In the genomic region with DNA sequence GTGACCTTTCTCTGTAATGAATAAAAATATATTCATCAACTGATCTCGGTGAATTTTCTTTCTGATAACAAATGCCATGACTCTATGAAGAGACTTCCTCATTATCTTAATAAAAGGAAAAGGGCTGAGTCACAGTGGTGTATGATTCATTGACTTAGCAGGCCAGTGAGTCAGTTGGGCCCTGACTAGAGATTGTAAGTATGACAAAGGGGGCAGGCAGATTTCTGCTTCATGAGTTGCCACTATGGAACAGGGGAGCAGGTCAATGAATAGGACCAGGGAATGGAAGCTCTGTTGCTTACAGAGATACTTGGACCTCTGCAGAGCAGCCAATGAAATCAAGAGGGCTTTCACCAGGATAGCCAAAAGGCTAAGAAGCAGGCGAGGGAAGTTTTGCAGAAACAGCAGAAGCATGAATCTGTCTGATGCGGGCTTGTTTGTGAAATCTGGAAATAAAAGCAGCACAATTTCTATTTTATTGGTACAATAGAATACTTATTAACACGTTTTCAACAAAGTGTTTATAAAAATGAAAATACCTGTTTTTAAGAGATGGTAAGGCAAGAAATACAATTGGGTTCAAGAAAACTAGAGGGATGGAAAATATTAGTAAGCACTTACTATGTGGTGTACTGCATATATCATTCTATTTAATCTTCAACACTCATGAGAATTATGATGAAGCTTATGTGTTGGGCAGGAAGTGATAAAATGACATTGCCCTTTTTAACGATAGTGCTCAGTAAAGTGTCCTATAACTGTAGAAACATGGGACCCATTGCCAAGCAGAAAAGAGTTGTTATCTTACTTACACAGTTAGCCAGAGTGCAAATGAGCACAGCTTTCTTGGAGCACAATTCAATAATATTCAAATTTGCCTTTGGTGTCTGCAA, we compare ENCODE assay signal across 8 cellular contexts.
A peak's percentile ranks its signal among the peaks of the same experiment; 100 is the strongest.
DNase-seq lines count a peak whose midpoint lies in the region; ATAC-seq and TF ChIP-seq lines count a peak whose summit lies in the region.

No MANE protein-coding gene starts in this region.

- H3K4me3 Mint-ChIP-seq in stimulated activated effector memory CD8-positive, alpha-beta T cell treated with anti-CD3 and anti-CD28 coated beads, Interleukin-12 subunit alpha, Interleukin-12 subunit beta, amount 100 ng/mL, for 72 hours, result no peak overlapping the region

- peaks cover 6% of the 10 kb centered on the region for H3K4me1 Mint-ChIP-seq in stimulated activated effector memory CD8-positive, alpha-beta T cell treated with anti-CD3 and anti-CD28 coated beads, Interleukin-12 subunit alpha, Interleukin-12 subunit beta, amount 100 ng/mL, for 72 hours

- peak overlapping the region; percentile 11 for H3K27ac Mint-ChIP-seq in stimulated activated effector memory CD8-positive, alpha-beta T cell treated with anti-CD3 and anti-CD28 coated beads, Interleukin-12 subunit alpha, Interleukin-12 subunit beta, amount 100 ng/mL, for 72 hours

- H3K27me3 ChIP-seq in left ventricle myocardium inferior (ENCODE audit: low read depth), result peaks cover 18% of the 10 kb centered on the region
- H3K27me3 ChIP-seq in foreskin keratinocyte, result no peaks in the 10 kb centered on the region

- no peaks in the 10 kb centered on the region for H3K9me3 ChIP-seq in left ventricle myocardium inferior (replicated peaks)

- H3K27ac ChIP-seq in left ventricle myocardium inferior (replicated peaks), result no peak overlapping the region
- H3K27ac ChIP-seq in foreskin keratinocyte, result no peak overlapping the region

- no peaks in the 10 kb centered on the region for H3K4me1 ChIP-seq in left ventricle myocardium inferior
- H3K4me1 ChIP-seq in foreskin keratinocyte, result peaks cover 13% of the 10 kb centered on the region

- H3K4me3 ChIP-seq in left ventricle myocardium inferior, result no peak overlapping the region

- H3K36me3 Mint-ChIP-seq in stimulated activated effector memory CD8-positive, alpha-beta T cell treated with anti-CD3 and anti-CD28 coated beads, Interleukin-12 subunit alpha, Interleukin-12 subunit beta, amount 100 ng/mL, for 72 hours, result no peaks in the 10 kb centered on the region

- in situ Hi-C loops in SK-MEL-5 (cut with HindIII; ENCODE audit: low pct_unique_long_range_greater_than_20kb, low sequenced_read_pairs), result no loop called here

- no peak for TF ChIP-seq CTCF in left ventricle myocardium inferior (IDR thresholded peaks at IDR 0.05; ENCODE audit: borderline replicate concordance)
- no peak for TF ChIP-seq CTCF in foreskin keratinocyte (conservative IDR thresholded peaks at IDR 0.05)

- H3K36me3 ChIP-seq in left ventricle myocardium inferior, result no peaks in the 10 kb centered on the region

- H3K9me3 Mint-ChIP-seq in stimulated activated effector memory CD8-positive, alpha-beta T cell treated with anti-CD3 and anti-CD28 coated beads, Interleukin-12 subunit alpha, Interleukin-12 subunit beta, amount 100 ng/mL, for 72 hours, result no peaks in the 10 kb centered on the region

- peak; percentile 23 for DNase-seq in left cardiac atrium
- DNase-seq in left ventricle myocardium inferior, result no peak
- DNase-seq in SK-MEL-5 (ENCODE audit: low read depth, low spot score), result peak; percentile 57
- DNase-seq in foreskin keratinocyte, result peak; percentile 79 to 91
- DNase-seq in stimulated activated effector memory CD8-positive, alpha-beta T cell treated with anti-CD3 and anti-CD28 coated beads, Interleukin-12 subunit alpha, Interleukin-12 subunit beta, amount 100 ng/mL, for 72 hours (ENCODE audit: low spot score in 2 of 2), result no peak
- DNase-seq in NCI-H1694 treated with DMSO at 0.1 percent for 48 hours (lab: John Stamatoyannopoulos, UW), result no peak
- no peak for DNase-seq in NCI-H1417 (lab: John Stamatoyannopoulos, UW)

- ATAC-seq in left cardiac atrium, result peak in 1 of 2 donors; percentile 99
- ATAC-seq in foreskin keratinocyte, result peak; percentile 98
- peak; percentile 87 for ATAC-seq in stimulated activated effector memory CD8-positive, alpha-beta T cell treated with anti-CD3 and anti-CD28 coated beads, Interleukin-12 subunit alpha, Interleukin-12 subunit beta, amount 100 ng/mL, for 72 hours
- ATAC-seq in HG03280 (IDR thresholded peaks at IDR 0.05; ENCODE audit: unreplicated experiment), result no peak

- intact Hi-C loops in left cardiac atrium (cut with DNase I) (no loop called here), left ventricle myocardium inferior (cut with micrococcal nuclease) (no loop called here)

Comparison
In these comparisons a context has a peak if more than half of its experiments do, and no peak if none do; other contexts are left out.
1. DNase-seq: peak in left cardiac atrium (single experiment), SK-MEL-5 (single experiment) and foreskin keratinocyte (2 of 2); none in left ventricle myocardium inferior (single experiment), stimulated activated effector memory CD8-positive, alpha-beta T cell treated with anti-CD3 and anti-CD28 coated beads, Interleukin-12 subunit alpha, Interleukin-12 subunit beta, amount 100 ng/mL, for 72 hours (0 of 2), NCI-H1694 treated with DMSO at 0.1 percent for 48 hours (single experiment) and NCI-H1417 (0 of 3).